Comparison of ENCODE assay signal across 7 cellular contexts in the genomic region with DNA sequence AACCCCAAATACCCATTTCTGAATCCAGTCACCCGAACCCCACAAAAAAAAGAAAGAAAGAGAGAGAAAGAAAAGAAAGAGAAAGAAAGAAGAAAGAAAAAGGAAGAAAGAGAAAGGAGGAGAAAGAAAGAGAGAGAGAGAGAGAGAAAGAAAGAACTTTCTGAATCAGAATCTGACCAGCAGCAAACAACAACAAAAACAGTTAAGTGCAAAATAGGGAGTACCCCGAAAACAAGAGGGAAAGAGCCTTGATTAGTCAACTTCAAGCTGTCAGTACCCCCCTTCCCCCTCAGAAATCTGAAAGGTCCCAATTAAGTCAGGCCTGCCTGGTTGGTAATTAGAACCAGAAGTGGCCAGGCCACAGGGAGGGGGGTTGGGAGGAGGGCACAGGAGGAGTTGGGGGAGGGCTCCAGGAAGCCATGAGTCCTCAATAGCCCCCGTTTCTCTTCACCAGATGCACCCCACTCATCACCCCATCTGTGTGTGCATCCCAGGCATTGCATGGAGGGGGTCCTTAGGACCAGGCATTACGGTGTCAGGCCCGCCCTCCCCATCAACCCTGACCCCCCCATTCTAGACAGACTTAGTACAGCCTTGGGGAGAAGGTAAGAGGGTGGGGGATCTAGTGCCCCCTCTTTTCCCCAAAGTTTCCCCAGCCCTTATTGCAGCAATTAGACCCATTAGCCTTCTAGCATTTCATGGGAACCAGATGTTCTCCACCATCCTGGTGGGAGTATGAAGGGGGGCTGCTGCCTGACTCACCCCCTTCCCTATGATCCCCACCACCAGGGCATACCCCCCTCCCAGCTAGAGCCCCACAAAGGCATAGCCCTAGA. TPM values are rescaled to one million over a fixed set of nuclear protein-coding genes. Genes with fewer than 3 reads are reported as not detected.
DNase-seq lines count a peak whose midpoint lies in the region; ATAC-seq and TF ChIP-seq lines count a peak whose summit lies in the region.

No MANE protein-coding gene starts in this region.

- H3K4me1 Mint-ChIP-seq in HFFc6 (ENCODE audit: low read depth): peaks cover 72% of the 10 kb centered on the region
- H3K4me1 Mint-ChIP-seq in activated T-cell treated with anti-CD3 and anti-CD28 coated beads, Interleukin-2, amount 50 U/mL, for 72 hours (ENCODE audit: low read depth): peaks cover 68% of the 10 kb centered on the region

- DNase-seq in HFFc6 (no peak), stomach (no peak), NAMALWA (ENCODE audit: low spot score) (no peak)
- DNase-seq in activated T-cell treated with anti-CD3 and anti-CD28 coated beads, Interleukin-2, amount 50 U/mL, for 72 hours: no peak

- H3K27ac ChIP-seq in iPS-18a (ENCODE audit: low read length): no peak overlapping the region
- H3K27ac ChIP-seq in stomach: peak overlapping the region; percentile 96 to 99 (median 99)

- intact Hi-C loops in stomach (cut with DNase I; ENCODE audit: low total_unique reads): no loop called here

- TF ChIP-seq EP300 in stomach (IDR thresholded peaks at IDR 0.05): no peak

- no peaks in the 10 kb centered on the region for H3K9me3 ChIP-seq in iPS-18a (ENCODE audit: control insufficient read depth, low read depth, low read length)
- H3K9me3 ChIP-seq in stomach: no peaks in the 10 kb centered on the region

- TF ChIP-seq CTCF in HFFc6 (IDR thresholded peaks at IDR 0.05): no peak
- no peak for TF ChIP-seq CTCF in stomach (IDR thresholded peaks at IDR 0.05)

- H3K27me3 ChIP-seq in iPS-18a (ENCODE audit: control insufficient read depth, insufficient read depth, low read length): peaks cover 18% of the 10 kb centered on the region
- no peaks in the 10 kb centered on the region for H3K27me3 ChIP-seq in stomach

- ATAC-seq in activated T-cell treated with anti-CD3 and anti-CD28 coated beads, Interleukin-2, amount 50 U/mL, for 72 hours (replicated peaks in 1 of 2): no peak
- ATAC-seq in HG02981 (IDR thresholded peaks at IDR 0.05; ENCODE audit: unreplicated experiment): no peak
- no peak for ATAC-seq in GM19023 (IDR thresholded peaks at IDR 0.05; ENCODE audit: unreplicated experiment)

- peaks cover 5% of the 10 kb centered on the region; the same call in 1 of the 2 replicates for H3K36me3 Mint-ChIP-seq in HFFc6 (ENCODE audit: low read depth)
- H3K36me3 Mint-ChIP-seq in activated T-cell treated with anti-CD3 and anti-CD28 coated beads, Interleukin-2, amount 50 U/mL, for 72 hours (ENCODE audit: insufficient read depth in 2 of 2): peaks cover 6 to 8% of the 10 kb centered on the region in 2 donors

- H3K36me3 ChIP-seq in iPS-18a (ENCODE audit: control insufficient read depth, low read depth, low read length) (no peaks in the 10 kb centered on the region), stomach (peaks cover 3 to 15% (median 9%) of the 10 kb centered on the region in 4 donors)

- peak overlapping the region; percentile 90 for H3K27ac Mint-ChIP-seq in HFFc6
- H3K27ac Mint-ChIP-seq in activated T-cell treated with anti-CD3 and anti-CD28 coated beads, Interleukin-2, amount 50 U/mL, for 72 hours: peak overlapping the region; percentile 80

- H3K4me1 ChIP-seq in iPS-18a (ENCODE audit: control insufficient read depth, low read depth, low read length): peaks cover 46% of the 10 kb centered on the region
- peaks cover 56 to 83% (median 76%) of the 10 kb centered on the region in 4 donors for H3K4me1 ChIP-seq in stomach

- no peak for TF ChIP-seq POLR2A in stomach (IDR thresholded peaks at IDR 0.05)

- no peaks in the 10 kb centered on the region for H3K9me3 Mint-ChIP-seq in HFFc6
- H3K9me3 Mint-ChIP-seq in activated T-cell treated with anti-CD3 and anti-CD28 coated beads, Interleukin-2, amount 50 U/mL, for 72 hours: no peaks in the 10 kb centered on the region

- H3K4me3 Mint-ChIP-seq in HFFc6: peak overlapping the region; percentile 81
- H3K4me3 Mint-ChIP-seq in activated T-cell treated with anti-CD3 and anti-CD28 coated beads, Interleukin-2, amount 50 U/mL, for 72 hours: peak overlapping the region; percentile 66 to 87

- WGBS in stomach, 5 donors: 41 to 46% (median 43%) methylated on average over 5 of the region's 5 CpGs

- peak overlapping the region; percentile 43 for H3K4me3 ChIP-seq in iPS-18a (ENCODE audit: low read length)
- H3K4me3 ChIP-seq in stomach: peak overlapping the region; percentile 63 to 88 (median 83)

- H3K27me3 Mint-ChIP-seq in HFFc6 (ENCODE audit: insufficient read depth): peaks cover 3% of the 10 kb centered on the region
- H3K27me3 Mint-ChIP-seq in activated T-cell treated with anti-CD3 and anti-CD28 coated beads, Interleukin-2, amount 50 U/mL, for 72 hours (ENCODE audit: low read depth): no peaks in the 10 kb centered on the region

- H3K9ac ChIP-seq in iPS-18a (ENCODE audit: low read length): no peak overlapping the region

RNA-seq across cellular contexts. Expression of a gene that starts 9.6 kb away (rescaled TPM):
- total RNA-seq in HFFc6 (2021; fragmentation: NEBNext Ultra II Directional; extraction: Animal tissue kit (Norgen Biotek cat#: 25700)): 10 to 100 TPM; 47.2 to 80.5 (median 71.0) TPM
- total RNA-seq in activated T-cell treated with anti-CD3 and anti-CD28 coated beads, Interleukin-2, amount 50 U/mL, for 72 hours: 10 to 100 TPM; 36.7 to 37.3 TPM
- total RNA-seq in stomach: 10 to 100 TPM in 2 of 5 donors, 1 to 10 TPM in 3; 2.0 to 26.5 (median 9.5) TPM
- 10 to 100 TPM in 1 of 3 donors, 1 to 10 TPM in 2; 4.9 to 37.7 (median 9.6) TPM for polyA plus RNA-seq in stomach

RNA-seq across cellular contexts. Expression of a gene that starts 15.3 kb away (rescaled TPM):
- 1 to 10 TPM in 3 of 6 experiments, under 1 TPM in 3; 0.35 to 1.5 (median 0.93) TPM for total RNA-seq in HFFc6 (2021; fragmentation: NEBNext Ultra II Directional; extraction: Animal tissue kit (Norgen Biotek cat#: 25700))
- 100 to 1,000 TPM in 1 of 2 donors, 10 to 100 TPM in 1; 88.0 to 111 TPM for total RNA-seq in activated T-cell treated with anti-CD3 and anti-CD28 coated beads, Interleukin-2, amount 50 U/mL, for 72 hours
- 10 to 100 TPM in 1 of 5 donors, 1 to 10 TPM in 2, not detected in 2; 4.6 to 29.5 (median 5.7) TPM for total RNA-seq in stomach
- 1 to 10 TPM in 2 of 3 donors, under 1 TPM in 1; 0.56 to 3.8 (median 1.7) TPM for polyA plus RNA-seq in stomach

RNA-seq across cellular contexts. Expression of a gene that starts 41.7 kb away (rescaled TPM):
- 10 to 100 TPM; 13.9 to 17.1 (median 16.0) TPM for total RNA-seq in HFFc6 (2021; fragmentation: NEBNext Ultra II Directional; extraction: Animal tissue kit (Norgen Biotek cat#: 25700))
- total RNA-seq in activated T-cell treated with anti-CD3 and anti-CD28 coated beads, Interleukin-2, amount 50 U/mL, for 72 hours: 10 to 100 TPM; 42.7 to 45.2 TPM
- 100 to 1,000 TPM in 2 of 5 donors, 10 to 100 TPM in 3; 30.3 to 334 (median 38.9) TPM for total RNA-seq in stomach
- 10 to 100 TPM in 1 of 3 donors, 1 to 10 TPM in 2; 4.6 to 52.6 (median 5.7) TPM for polyA plus RNA-seq in stomach

RNA-seq across cellular contexts. Expression of a gene that starts 41.9 kb away (rescaled TPM):
- 10 to 100 TPM; 17.3 to 25.7 (median 19.3) TPM for total RNA-seq in HFFc6 (2021; fragmentation: NEBNext Ultra II Directional; extraction: Animal tissue kit (Norgen Biotek cat#: 25700))
- total RNA-seq in activated T-cell treated with anti-CD3 and anti-CD28 coated beads, Interleukin-2, amount 50 U/mL, for 72 hours: 10 to 100 TPM; 44.2 to 49.5 TPM
- total RNA-seq in stomach: 10 to 100 TPM in 3 of 5 donors, 1 to 10 TPM in 2; 4.1 to 37.5 (median 10.3) TPM
- polyA plus RNA-seq in stomach: 1 to 10 TPM; 4.0 to 4.9 (median 4.1) TPM

RNA-seq across cellular contexts. Expression of a gene that starts 45.7 kb away (rescaled TPM):
- 10 to 100 TPM in 5 of 6 experiments, 1 to 10 TPM in 1; 7.0 to 16.1 (median 14.1) TPM for total RNA-seq in HFFc6 (2021; fragmentation: NEBNext Ultra II Directional; extraction: Animal tissue kit (Norgen Biotek cat#: 25700))
- 10 to 100 TPM; 71.9 to 75.5 TPM for total RNA-seq in activated T-cell treated with anti-CD3 and anti-CD28 coated beads, Interleukin-2, amount 50 U/mL, for 72 hours
- total RNA-seq in stomach: 10 to 100 TPM in 1 of 5 donors, 1 to 10 TPM in 4; 3.3 to 43.2 (median 6.6) TPM
- polyA plus RNA-seq in stomach: 10 to 100 TPM in 1 of 3 donors, under 1 TPM in 2; 0.15 to 13.1 (median 0.75) TPM
